ENCODE assay signal across 8 cellular contexts in the genomic region with DNA sequence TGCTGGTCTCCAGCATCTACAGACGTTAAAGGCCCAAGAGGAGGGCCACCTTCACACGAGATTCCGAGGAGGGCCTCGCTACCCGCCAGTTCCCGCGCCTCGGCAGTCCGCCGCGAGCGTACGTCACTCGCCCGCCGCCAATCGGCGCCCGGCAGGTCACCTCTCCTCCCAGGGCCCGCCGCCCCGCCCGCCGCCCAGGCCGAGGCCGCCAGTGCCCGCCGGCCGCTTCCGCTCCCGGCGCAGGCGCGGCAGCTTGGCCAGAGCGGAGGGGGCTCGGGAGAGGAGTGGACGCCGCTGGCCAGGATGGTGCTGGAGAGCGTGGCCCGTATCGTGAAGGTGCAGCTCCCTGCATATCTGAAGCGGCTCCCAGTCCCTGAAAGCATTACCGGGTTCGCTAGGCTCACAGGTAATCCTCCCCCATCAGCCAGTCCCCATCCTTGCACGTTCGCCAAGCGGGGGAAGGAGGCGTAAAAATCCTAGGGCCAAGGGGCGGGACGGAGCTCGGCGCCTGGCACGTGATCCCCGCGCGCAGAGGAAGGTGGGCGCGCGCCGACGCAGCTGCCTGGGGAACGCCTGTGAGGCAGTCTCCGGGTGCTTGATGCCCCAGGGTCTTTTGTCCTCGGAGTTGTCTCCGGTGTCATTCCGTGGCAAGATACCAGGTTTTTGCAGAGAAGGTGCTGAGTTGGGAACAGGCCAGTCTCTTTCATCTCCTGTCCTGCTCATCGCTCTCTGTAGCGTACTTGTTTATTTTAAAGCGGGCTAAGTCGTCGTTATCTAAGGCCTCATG. TPM values are rescaled to one million over a fixed set of nuclear protein-coding genes. Genes with fewer than 3 reads are reported as not detected.
A peak's percentile ranks its signal among the peaks of the same experiment; 100 is the strongest.
DNase-seq lines count a peak whose midpoint lies in the region; ATAC-seq and TF ChIP-seq lines count a peak whose summit lies in the region.

A gene with protein sequence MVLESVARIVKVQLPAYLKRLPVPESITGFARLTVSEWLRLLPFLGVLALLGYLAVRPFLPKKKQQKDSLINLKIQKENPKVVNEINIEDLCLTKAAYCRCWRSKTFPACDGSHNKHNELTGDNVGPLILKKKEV (plus strand): TSS at position 211 of the 787 bp plus-strand sequence. CDS start 93 bp downstream, at position 304.

- H3K27me3 Mint-ChIP-seq in T-helper 1 cell treated with Interleukin-12 subunit alpha and Interleukin-12 subunit beta and Interleukin-4 antibody, amounts not matched to agents 30 μg/mL and 1 μg/mL, for 36 hours (ENCODE audit: low read depth), result no peaks in the 10 kb centered on the region
- no peaks in the 10 kb centered on the region for H3K27me3 Mint-ChIP-seq in progenitor cell of endocrine pancreas

- H3K27ac Mint-ChIP-seq in T-helper 1 cell treated with Interleukin-12 subunit alpha and Interleukin-12 subunit beta and Interleukin-4 antibody, amounts not matched to agents 30 μg/mL and 1 μg/mL, for 36 hours, result peak within 1 kb of the TSS; percentile 99
- H3K27ac Mint-ChIP-seq in progenitor cell of endocrine pancreas, result peak within 1 kb of the TSS; percentile 99

- peaks cover 57% of the 10 kb centered on the region for H3K4me1 Mint-ChIP-seq in T-helper 1 cell treated with Interleukin-12 subunit alpha and Interleukin-12 subunit beta and Interleukin-4 antibody, amounts not matched to agents 30 μg/mL and 1 μg/mL, for 36 hours (ENCODE audit: low read depth)
- H3K4me1 Mint-ChIP-seq in progenitor cell of endocrine pancreas (ENCODE audit: low read depth), result peaks cover 17% of the 10 kb centered on the region

- H3K36me3 Mint-ChIP-seq in T-helper 1 cell treated with Interleukin-12 subunit alpha and Interleukin-12 subunit beta and Interleukin-4 antibody, amounts not matched to agents 30 μg/mL and 1 μg/mL, for 36 hours (ENCODE audit: low read depth), result peaks cover 31% of the 10 kb centered on the region
- peaks cover 13% of the 10 kb centered on the region for H3K36me3 Mint-ChIP-seq in progenitor cell of endocrine pancreas (ENCODE audit: insufficient read depth)

- peaks cover 6% of the 10 kb centered on the region for H3K9me3 Mint-ChIP-seq in T-helper 1 cell treated with Interleukin-12 subunit alpha and Interleukin-12 subunit beta and Interleukin-4 antibody, amounts not matched to agents 30 μg/mL and 1 μg/mL, for 36 hours
- no peaks in the 10 kb centered on the region for H3K9me3 Mint-ChIP-seq in progenitor cell of endocrine pancreas (ENCODE audit: low read depth)

- TF ChIP-seq CTCF in progenitor cell of endocrine pancreas (IDR thresholded peaks at IDR 0.05; ENCODE audit: unreplicated experiment), result peak; percentile 7
- no peak for TF ChIP-seq CTCF in upper lobe of right lung (IDR thresholded peaks at IDR 0.05)

- DNase-seq in NCI-H1694 treated with DMSO at 0.1 percent for 48 hours (lab: John Stamatoyannopoulos, UW) (peak; percentile 88), amniotic stem cell (lab: John Stamatoyannopoulos, UW) (peak; percentile 84), left cardiac atrium (peak; percentile 94), progenitor cell of endocrine pancreas (ENCODE audit: low spot score, unreplicated experiment) (peak; percentile 87), upper lobe of right lung (peak; percentile 97)

- no peaks in the 10 kb centered on the region for H3K9me3 ChIP-seq in upper lobe of right lung

- ATAC-seq in GM18499 (IDR thresholded peaks at IDR 0.05; ENCODE audit: insufficient read depth, unreplicated experiment) (peak; percentile 76), HG02938 (IDR thresholded peaks at IDR 0.05; ENCODE audit: unreplicated experiment) (peak; percentile 82), left cardiac atrium (peak; percentile 98 to 99), upper lobe of right lung (peak; percentile 98)

- H3K27me3 ChIP-seq in upper lobe of right lung, result no peaks in the 10 kb centered on the region

- H3K4me3 Mint-ChIP-seq in T-helper 1 cell treated with Interleukin-12 subunit alpha and Interleukin-12 subunit beta and Interleukin-4 antibody, amounts not matched to agents 30 μg/mL and 1 μg/mL, for 36 hours, result peak within 1 kb of the TSS; percentile 97
- H3K4me3 Mint-ChIP-seq in progenitor cell of endocrine pancreas (ENCODE audit: low read depth), result peak within 1 kb of the TSS; percentile 87

- peak within 1 kb of the TSS; percentile 76 for H3K4me3 ChIP-seq in upper lobe of right lung

- H3K27ac ChIP-seq in upper lobe of right lung, result peak within 1 kb of the TSS; percentile 95

- peaks cover 4% of the 10 kb centered on the region for H3K4me1 ChIP-seq in upper lobe of right lung

- intact Hi-C loops in left cardiac atrium (cut with DNase I) (loop anchor here in 1 of 2 donors (2.0 kb wide), 1 partner anchor 42 kb away; a partner anchor contains a TSS), upper lobe of right lung (cut with DNase I) (no loop called here)

- H3K36me3 ChIP-seq in upper lobe of right lung, result no peaks in the 10 kb centered on the region

RNA-seq across cellular contexts. Expression of the gene that starts here (rescaled TPM):
- total RNA-seq in left cardiac atrium (10 to 100 TPM; 18.5 to 20.0 TPM), progenitor cell of endocrine pancreas (28.3 and 31.1 TPM in 2 replicates), upper lobe of right lung (24.7 TPM)

Comparison
In these comparisons a context has a peak if more than half of its experiments do, and no peak if none do; other contexts are left out.
1. Peak in every context shown above with its lines: DNase-seq, ATAC-seq, H3K4me3 ChIP-seq and H3K27ac ChIP-seq.